ENCODE assay signal across 1 cellular context in the genomic region with DNA sequence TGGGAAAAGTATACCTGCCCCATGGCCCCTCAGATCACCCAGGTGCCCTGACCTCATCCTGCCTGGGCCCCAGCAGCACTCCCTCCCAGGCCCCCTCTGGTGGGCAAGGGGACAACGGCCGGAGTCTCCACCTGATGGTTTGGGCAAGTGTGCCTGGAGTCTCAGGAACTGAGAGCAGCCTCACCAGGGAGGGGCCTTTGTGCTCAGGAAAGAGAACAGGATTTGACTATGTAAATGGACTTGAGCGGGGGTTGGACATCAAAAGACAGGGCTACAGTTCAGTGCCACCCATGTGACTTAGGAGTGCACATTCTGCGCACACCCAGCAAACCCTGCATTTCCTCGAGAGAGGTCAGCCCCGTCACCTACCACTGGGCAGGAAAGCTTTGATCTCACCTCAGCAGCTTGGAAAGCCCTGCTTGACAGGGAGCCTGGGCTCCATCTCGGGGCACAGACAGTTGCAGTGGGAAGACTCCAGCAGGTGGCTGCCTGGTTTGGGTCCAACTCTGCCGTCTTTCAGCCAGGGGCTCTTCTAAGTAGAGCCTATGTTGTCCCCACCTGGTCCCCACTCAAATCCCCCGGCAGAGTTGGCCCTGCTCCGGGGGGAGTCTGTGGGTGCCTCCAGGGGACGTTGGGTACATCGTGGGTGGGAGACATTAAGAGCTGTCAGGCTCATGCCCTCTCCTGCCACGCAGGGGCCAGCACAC.
A peak's percentile ranks its signal among the peaks of the same experiment; 100 is the strongest.
TF ChIP-seq lines count a peak whose summit lies in the region.

No MANE protein-coding gene starts in this region.

TF ChIP-seq in HepG2, 621 proteins besides CTCF, POLR2A, EP300 and RAD21 (continued from another document and continues in another):
- TF ChIP-seq, protein P1, sequence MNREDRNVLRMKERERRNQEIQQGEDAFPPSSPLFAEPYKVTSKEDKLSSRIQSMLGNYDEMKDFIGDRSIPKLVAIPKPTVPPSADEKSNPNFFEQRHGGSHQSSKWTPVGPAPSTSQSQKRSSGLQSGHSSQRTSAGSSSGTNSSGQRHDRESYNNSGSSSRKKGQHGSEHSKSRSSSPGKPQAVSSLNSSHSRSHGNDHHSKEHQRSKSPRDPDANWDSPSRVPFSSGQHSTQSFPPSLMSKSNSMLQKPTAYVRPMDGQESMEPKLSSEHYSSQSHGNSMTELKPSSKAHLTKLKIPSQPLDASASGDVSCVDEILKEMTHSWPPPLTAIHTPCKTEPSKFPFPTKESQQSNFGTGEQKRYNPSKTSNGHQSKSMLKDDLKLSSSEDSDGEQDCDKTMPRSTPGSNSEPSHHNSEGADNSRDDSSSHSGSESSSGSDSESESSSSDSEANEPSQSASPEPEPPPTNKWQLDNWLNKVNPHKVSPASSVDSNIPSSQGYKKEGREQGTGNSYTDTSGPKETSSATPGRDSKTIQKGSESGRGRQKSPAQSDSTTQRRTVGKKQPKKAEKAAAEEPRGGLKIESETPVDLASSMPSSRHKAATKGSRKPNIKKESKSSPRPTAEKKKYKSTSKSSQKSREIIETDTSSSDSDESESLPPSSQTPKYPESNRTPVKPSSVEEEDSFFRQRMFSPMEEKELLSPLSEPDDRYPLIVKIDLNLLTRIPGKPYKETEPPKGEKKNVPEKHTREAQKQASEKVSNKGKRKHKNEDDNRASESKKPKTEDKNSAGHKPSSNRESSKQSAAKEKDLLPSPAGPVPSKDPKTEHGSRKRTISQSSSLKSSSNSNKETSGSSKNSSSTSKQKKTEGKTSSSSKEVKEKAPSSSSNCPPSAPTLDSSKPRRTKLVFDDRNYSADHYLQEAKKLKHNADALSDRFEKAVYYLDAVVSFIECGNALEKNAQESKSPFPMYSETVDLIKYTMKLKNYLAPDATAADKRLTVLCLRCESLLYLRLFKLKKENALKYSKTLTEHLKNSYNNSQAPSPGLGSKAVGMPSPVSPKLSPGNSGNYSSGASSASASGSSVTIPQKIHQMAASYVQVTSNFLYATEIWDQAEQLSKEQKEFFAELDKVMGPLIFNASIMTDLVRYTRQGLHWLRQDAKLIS (CRISPR knock-in tag; IDR thresholded peaks at IDR 0.05): no peak
- TF ChIP-seq, protein P2, sequence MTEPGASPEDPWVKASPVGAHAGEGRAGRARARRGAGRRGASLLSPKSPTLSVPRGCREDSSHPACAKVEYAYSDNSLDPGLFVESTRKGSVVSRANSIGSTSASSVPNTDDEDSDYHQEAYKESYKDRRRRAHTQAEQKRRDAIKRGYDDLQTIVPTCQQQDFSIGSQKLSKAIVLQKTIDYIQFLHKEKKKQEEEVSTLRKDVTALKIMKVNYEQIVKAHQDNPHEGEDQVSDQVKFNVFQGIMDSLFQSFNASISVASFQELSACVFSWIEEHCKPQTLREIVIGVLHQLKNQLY (CRISPR knock-in tag; IDR thresholded peaks at IDR 0.05): peak; percentile 99
- TF ChIP-seq SIN3A (IDR thresholded peaks at IDR 0.05; ENCODE audit: borderline replicate concordance, low read depth, low read length) (no peak; the same call in 1 of the 2 replicates), SAP130 (CRISPR knock-in tag; IDR thresholded peaks at IDR 0.05; ENCODE audit: low read depth) (peak; percentile 98), SYNCRIP (IDR thresholded peaks at IDR 0.05; ENCODE audit: insufficient read depth, low read depth, low read length) (no peak), EED (CRISPR knock-in tag; IDR thresholded peaks at IDR 0.05) (0 out of 2 replicates have a peak, but pooled peaks have one; percentile 23), FLYWCH1 (CRISPR knock-in tag; IDR thresholded peaks at IDR 0.05) (no peak), PAF1 (CRISPR knock-in tag; IDR thresholded peaks at IDR 0.05) (no peak), RAD51 (IDR thresholded peaks at IDR 0.05; ENCODE audit: borderline replicate concordance) (peak; percentile 60; the same call in 1 of the 2 replicates), NR1H2 (CRISPR knock-in tag; IDR thresholded peaks at IDR 0.05; ENCODE audit: borderline replicate concordance, low read depth) (0 out of 2 replicates have a peak, but pooled peaks have one; percentile 18), SSRP1 (CRISPR knock-in tag; IDR thresholded peaks at IDR 0.05) (no peak), ZNF747 (CRISPR knock-in tag; IDR thresholded peaks at IDR 0.05; ENCODE audit: borderline replicate concordance) (peak; percentile 93), FOSL2 (CRISPR knock-in tag; IDR thresholded peaks at IDR 0.05) (peak; percentile 86), NCOA2 (CRISPR knock-in tag; IDR thresholded peaks at IDR 0.05) (peak; percentile 83), ZNF878 (CRISPR knock-in tag; IDR thresholded peaks at IDR 0.05) (0 out of 2 replicates have a peak, but pooled peaks have one; percentile 44)
- TF ChIP-seq, protein P3, sequence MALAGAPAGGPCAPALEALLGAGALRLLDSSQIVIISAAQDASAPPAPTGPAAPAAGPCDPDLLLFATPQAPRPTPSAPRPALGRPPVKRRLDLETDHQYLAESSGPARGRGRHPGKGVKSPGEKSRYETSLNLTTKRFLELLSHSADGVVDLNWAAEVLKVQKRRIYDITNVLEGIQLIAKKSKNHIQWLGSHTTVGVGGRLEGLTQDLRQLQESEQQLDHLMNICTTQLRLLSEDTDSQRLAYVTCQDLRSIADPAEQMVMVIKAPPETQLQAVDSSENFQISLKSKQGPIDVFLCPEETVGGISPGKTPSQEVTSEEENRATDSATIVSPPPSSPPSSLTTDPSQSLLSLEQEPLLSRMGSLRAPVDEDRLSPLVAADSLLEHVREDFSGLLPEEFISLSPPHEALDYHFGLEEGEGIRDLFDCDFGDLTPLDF (CRISPR knock-in tag; IDR thresholded peaks at IDR 0.05): no peak
- TF ChIP-seq, protein P4, sequence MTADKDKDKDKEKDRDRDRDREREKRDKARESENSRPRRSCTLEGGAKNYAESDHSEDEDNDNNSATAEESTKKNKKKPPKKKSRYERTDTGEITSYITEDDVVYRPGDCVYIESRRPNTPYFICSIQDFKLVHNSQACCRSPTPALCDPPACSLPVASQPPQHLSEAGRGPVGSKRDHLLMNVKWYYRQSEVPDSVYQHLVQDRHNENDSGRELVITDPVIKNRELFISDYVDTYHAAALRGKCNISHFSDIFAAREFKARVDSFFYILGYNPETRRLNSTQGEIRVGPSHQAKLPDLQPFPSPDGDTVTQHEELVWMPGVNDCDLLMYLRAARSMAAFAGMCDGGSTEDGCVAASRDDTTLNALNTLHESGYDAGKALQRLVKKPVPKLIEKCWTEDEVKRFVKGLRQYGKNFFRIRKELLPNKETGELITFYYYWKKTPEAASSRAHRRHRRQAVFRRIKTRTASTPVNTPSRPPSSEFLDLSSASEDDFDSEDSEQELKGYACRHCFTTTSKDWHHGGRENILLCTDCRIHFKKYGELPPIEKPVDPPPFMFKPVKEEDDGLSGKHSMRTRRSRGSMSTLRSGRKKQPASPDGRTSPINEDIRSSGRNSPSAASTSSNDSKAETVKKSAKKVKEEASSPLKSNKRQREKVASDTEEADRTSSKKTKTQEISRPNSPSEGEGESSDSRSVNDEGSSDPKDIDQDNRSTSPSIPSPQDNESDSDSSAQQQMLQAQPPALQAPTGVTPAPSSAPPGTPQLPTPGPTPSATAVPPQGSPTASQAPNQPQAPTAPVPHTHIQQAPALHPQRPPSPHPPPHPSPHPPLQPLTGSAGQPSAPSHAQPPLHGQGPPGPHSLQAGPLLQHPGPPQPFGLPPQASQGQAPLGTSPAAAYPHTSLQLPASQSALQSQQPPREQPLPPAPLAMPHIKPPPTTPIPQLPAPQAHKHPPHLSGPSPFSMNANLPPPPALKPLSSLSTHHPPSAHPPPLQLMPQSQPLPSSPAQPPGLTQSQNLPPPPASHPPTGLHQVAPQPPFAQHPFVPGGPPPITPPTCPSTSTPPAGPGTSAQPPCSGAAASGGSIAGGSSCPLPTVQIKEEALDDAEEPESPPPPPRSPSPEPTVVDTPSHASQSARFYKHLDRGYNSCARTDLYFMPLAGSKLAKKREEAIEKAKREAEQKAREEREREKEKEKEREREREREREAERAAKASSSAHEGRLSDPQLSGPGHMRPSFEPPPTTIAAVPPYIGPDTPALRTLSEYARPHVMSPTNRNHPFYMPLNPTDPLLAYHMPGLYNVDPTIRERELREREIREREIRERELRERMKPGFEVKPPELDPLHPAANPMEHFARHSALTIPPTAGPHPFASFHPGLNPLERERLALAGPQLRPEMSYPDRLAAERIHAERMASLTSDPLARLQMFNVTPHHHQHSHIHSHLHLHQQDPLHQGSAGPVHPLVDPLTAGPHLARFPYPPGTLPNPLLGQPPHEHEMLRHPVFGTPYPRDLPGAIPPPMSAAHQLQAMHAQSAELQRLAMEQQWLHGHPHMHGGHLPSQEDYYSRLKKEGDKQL (CRISPR knock-in tag; IDR thresholded peaks at IDR 0.05; ENCODE audit: low read depth): peak; percentile 85
- TF ChIP-seq, protein P5, sequence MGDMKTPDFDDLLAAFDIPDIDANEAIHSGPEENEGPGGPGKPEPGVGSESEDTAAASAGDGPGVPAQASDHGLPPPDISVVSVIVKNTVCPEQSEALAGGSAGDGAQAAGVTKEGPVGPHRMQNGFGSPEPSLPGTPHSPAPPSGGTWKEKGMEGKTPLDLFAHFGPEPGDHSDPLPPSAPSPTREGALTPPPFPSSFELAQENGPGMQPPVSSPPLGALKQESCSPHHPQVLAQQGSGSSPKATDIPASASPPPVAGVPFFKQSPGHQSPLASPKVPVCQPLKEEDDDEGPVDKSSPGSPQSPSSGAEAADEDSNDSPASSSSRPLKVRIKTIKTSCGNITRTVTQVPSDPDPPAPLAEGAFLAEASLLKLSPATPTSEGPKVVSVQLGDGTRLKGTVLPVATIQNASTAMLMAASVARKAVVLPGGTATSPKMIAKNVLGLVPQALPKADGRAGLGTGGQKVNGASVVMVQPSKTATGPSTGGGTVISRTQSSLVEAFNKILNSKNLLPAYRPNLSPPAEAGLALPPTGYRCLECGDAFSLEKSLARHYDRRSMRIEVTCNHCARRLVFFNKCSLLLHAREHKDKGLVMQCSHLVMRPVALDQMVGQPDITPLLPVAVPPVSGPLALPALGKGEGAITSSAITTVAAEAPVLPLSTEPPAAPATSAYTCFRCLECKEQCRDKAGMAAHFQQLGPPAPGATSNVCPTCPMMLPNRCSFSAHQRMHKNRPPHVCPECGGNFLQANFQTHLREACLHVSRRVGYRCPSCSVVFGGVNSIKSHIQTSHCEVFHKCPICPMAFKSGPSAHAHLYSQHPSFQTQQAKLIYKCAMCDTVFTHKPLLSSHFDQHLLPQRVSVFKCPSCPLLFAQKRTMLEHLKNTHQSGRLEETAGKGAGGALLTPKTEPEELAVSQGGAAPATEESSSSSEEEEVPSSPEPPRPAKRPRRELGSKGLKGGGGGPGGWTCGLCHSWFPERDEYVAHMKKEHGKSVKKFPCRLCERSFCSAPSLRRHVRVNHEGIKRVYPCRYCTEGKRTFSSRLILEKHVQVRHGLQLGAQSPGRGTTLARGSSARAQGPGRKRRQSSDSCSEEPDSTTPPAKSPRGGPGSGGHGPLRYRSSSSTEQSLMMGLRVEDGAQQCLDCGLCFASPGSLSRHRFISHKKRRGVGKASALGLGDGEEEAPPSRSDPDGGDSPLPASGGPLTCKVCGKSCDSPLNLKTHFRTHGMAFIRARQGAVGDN (CRISPR knock-in tag; IDR thresholded peaks at IDR 0.05): peak; percentile 94
- TF ChIP-seq, protein P6, sequence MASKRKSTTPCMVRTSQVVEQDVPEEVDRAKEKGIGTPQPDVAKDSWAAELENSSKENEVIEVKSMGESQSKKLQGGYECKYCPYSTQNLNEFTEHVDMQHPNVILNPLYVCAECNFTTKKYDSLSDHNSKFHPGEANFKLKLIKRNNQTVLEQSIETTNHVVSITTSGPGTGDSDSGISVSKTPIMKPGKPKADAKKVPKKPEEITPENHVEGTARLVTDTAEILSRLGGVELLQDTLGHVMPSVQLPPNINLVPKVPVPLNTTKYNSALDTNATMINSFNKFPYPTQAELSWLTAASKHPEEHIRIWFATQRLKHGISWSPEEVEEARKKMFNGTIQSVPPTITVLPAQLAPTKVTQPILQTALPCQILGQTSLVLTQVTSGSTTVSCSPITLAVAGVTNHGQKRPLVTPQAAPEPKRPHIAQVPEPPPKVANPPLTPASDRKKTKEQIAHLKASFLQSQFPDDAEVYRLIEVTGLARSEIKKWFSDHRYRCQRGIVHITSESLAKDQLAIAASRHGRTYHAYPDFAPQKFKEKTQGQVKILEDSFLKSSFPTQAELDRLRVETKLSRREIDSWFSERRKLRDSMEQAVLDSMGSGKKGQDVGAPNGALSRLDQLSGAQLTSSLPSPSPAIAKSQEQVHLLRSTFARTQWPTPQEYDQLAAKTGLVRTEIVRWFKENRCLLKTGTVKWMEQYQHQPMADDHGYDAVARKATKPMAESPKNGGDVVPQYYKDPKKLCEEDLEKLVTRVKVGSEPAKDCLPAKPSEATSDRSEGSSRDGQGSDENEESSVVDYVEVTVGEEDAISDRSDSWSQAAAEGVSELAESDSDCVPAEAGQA (IDR thresholded peaks at IDR 0.05; ENCODE audit: low read depth): peak; percentile 56; the same call in 1 of the 2 replicates
- TF ChIP-seq, protein P6 (CRISPR knock-in tag; IDR thresholded peaks at IDR 0.05; ENCODE audit: borderline replicate concordance): no peak
- TF ChIP-seq, protein P7, sequence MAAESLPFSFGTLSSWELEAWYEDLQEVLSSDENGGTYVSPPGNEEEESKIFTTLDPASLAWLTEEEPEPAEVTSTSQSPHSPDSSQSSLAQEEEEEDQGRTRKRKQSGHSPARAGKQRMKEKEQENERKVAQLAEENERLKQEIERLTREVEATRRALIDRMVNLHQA (CRISPR knock-in tag; IDR thresholded peaks at IDR 0.05): no peak
